26 cellular contexts compared by ENCODE assay signal in the genomic region with DNA sequence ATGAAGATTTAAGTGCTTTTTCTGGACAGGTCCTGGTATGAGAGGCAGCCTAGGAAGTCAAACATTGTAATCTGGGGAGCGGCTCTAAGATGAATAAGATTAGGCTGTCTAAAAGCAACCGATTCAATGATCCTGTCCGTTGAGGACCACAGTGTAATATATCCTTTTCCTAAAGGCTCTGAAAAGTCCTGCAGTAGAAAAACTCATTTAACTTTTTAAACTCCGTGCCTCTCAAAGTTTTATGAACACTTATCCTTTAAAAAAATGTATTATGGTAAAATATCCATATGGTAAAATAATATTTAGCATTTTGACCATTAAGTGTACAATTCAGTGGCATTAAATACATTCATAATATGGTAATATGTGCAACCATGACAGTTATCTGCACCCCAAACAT. TPM values are rescaled to one million over a fixed set of nuclear protein-coding genes. Genes with fewer than 3 reads are reported as not detected.
DNase-seq lines count a peak whose midpoint lies in the region; ATAC-seq, FAIRE-seq and TF ChIP-seq lines count a peak whose summit lies in the region.
"Had no signal": no experiment of that assay in that cellular context is flagged by ENCODE, and none has a peak within 500 bp of the region (broad histone marks: within the 10 kb centered on the region; RNA-seq: fewer than 3 reads in every experiment).

No MANE protein-coding gene starts in this region.

- H3K27me3 ChIP-seq in right atrium auricular region (no peaks in the 10 kb centered on the region), heart left ventricle (no peaks in the 10 kb centered on the region), endothelial cell of umbilical vein (ENCODE audit: control insufficient read depth in 2 of 2, insufficient read depth in 2 of 2, low read length in 2 of 2) (no peaks in the 10 kb centered on the region), trophoblast cell (ENCODE audit: insufficient read depth, low read length) (no peaks in the 10 kb centered on the region), uterus (no peaks in the 10 kb centered on the region), BE2C (no peaks in the 10 kb centered on the region)
- H3K27me3 ChIP-seq: sigmoid colon, stomach had no signal

- H3K9ac ChIP-seq in endothelial cell of umbilical vein (replicated peaks; ENCODE audit: extremely low read depth, insufficient read depth, low read length) (no peak overlapping the region), trophoblast cell (ENCODE audit: low read length) (no peak overlapping the region)

- H2BK120ac ChIP-seq in trophoblast cell (ENCODE audit: insufficient read depth, low read length, poor library complexity) = no peak overlapping the region

- no peak overlapping the region for H4K8ac ChIP-seq in trophoblast cell (ENCODE audit: low read depth, low read length)

- no peak overlapping the region for H2AK5ac ChIP-seq in trophoblast cell (ENCODE audit: low read length)

- no peaks in the 10 kb centered on the region for H3K9me1 ChIP-seq in endothelial cell of umbilical vein (replicated peaks; ENCODE audit: control insufficient read depth, extremely low read depth, insufficient read depth, low read length)

- CTCF ChIA-PET in endothelial cell of umbilical vein (lab: Charles Lee) = interaction anchor here (1.4 to 2.3 kb wide), 5 partner anchors 21 to 42 kb away, joined by 4 to 10 read pairs (median 5); partner anchors contain the start of gene ATOH8

- POLR2A ChIA-PET in endothelial cell of umbilical vein (lab: Charles Lee) = no interaction called here

- no peak overlapping the region for H3K4me3 ChIP-seq in right atrium auricular region
- no peak overlapping the region for H3K4me3 ChIP-seq in heart left ventricle
- H3K4me3 ChIP-seq in endothelial cell of umbilical vein (replicated peaks in 1 of 3; ENCODE audit: insufficient read depth in 1 of 3, low read depth in 1 of 3, low read length in 3 of 3) = no peak overlapping the region
- H3K4me3 ChIP-seq in trophoblast cell (ENCODE audit: low read depth, low read length) = no peak overlapping the region
- no peak overlapping the region for H3K4me3 ChIP-seq in uterus
- no peak overlapping the region for H3K4me3 ChIP-seq in BE2C (ENCODE audit: low read depth, low read length)
- H3K4me3 ChIP-seq: sigmoid colon, stomach had no signal

- H4K12ac ChIP-seq in trophoblast cell (ENCODE audit: low read depth, low read length) = no peak overlapping the region

- no peak overlapping the region for H3K4ac ChIP-seq in trophoblast cell (ENCODE audit: low read depth, low read length)

- intact Hi-C loops in heart left ventricle (cut with DNase I) = loop anchor here in 1 of 10 donors (2.0 kb wide), 1 partner anchor 21 kb away; no protein-coding TSS in a partner anchor
- intact Hi-C loops in endothelial cell of umbilical vein (cut with micrococcal nuclease) = loop anchor here (1.0 kb wide), 1 partner anchor 21 kb away; no protein-coding TSS in a partner anchor
- intact Hi-C loops in uterus (cut with DNase I; ENCODE audit: low total_unique reads) = no loop called here

- H3K36me3 ChIP-seq in right atrium auricular region = peaks cover 3% of the 10 kb centered on the region
- peaks cover 0 to 10% (median 0%) of the 10 kb centered on the region in 9 donors for H3K36me3 ChIP-seq in heart left ventricle
- H3K36me3 ChIP-seq in endothelial cell of umbilical vein (ENCODE audit: control insufficient read depth in 2 of 2, extremely low read depth in 1 of 2, insufficient read depth in 2 of 2, low read length in 2 of 2) = no peaks in the 10 kb centered on the region
- H3K36me3 ChIP-seq in trophoblast cell (ENCODE audit: control insufficient read depth in 1 of 2, insufficient read depth in 2 of 2, low read length in 2 of 2) = no peaks in the 10 kb centered on the region
- no peaks in the 10 kb centered on the region for H3K36me3 ChIP-seq in uterus
- no peaks in the 10 kb centered on the region for H3K36me3 ChIP-seq in BE2C
- H3K36me3 ChIP-seq: sigmoid colon had no signal

- no TSS peak for BruUV-seq in endothelial cell of umbilical vein (replicated peaks; lab: Mats Ljungman, UMichigan)

- dilution Hi-C loops in endothelial cell of umbilical vein (cut with MboI; ENCODE audit: extremely low pct_ligation_motif_present, low sequenced_read_pairs) = no loop called here

- no peak overlapping the region for H4K91ac ChIP-seq in trophoblast cell (ENCODE audit: low read depth, low read length)

- DNase-seq in right atrium auricular region (ENCODE audit: low spot score) (no peak), heart left ventricle (no peak), endothelial cell of umbilical vein (ENCODE audit: low read depth, low spot score) (no peak), trophoblast cell (peak; percentile 31 to 72), uterus (no peak), glomerular visceral epithelial cell (ENCODE audit: extremely low spot score) (no peak), BE2C (no peak)
- DNase-seq: activated CD4-positive, alpha-beta memory T cell treated with anti-CD3 and anti-CD28 coated beads for 36 hours; activated CD4-positive, CD25-positive, alpha-beta regulatory T cell treated with anti-CD3 and anti-CD28 coated beads, Interleukin-2, amount 50 U/mL, for 72 hours; activated T-cell treated with anti-CD3 and anti-CD28 coated beads, Interleukin-2, amount 50 U/mL, for 72 hours; Calu3; CD4-positive, CD25-positive, alpha-beta regulatory T cell; central memory CD4-positive, alpha-beta T cell; DMS79 treated with DMSO at 0.1 percent for 48 hours; endodermal cell; GDM1; HCEC 1CT; NK-92 treated with Interleukin-12 subunit alpha and Interleukin-12 subunit beta, amount 100 ng/mL, for 24 hours; stimulated activated CD4-positive, alpha-beta T cell treated with anti-CD3 and anti-CD28 coated beads, Interleukin-12 subunit alpha, Interleukin-12 subunit beta, amount 100 ng/mL, for 4 hours; stimulated activated CD4-positive, alpha-beta T cell treated with anti-CD3 and anti-CD28 coated beads, Interleukin-4, amount 100 ng/mL, for 1 hour; stomach had no signal

- H2AFZ ChIP-seq in endothelial cell of umbilical vein (ENCODE audit: low read depth, low read length) (no peak overlapping the region), trophoblast cell (ENCODE audit: insufficient read depth, low read length, poor library complexity) (no peak overlapping the region)

- no peak overlapping the region for H2BK12ac ChIP-seq in trophoblast cell (ENCODE audit: low read length)

- no peaks in the 10 kb centered on the region for H3K79me2 ChIP-seq in endothelial cell of umbilical vein (ENCODE audit: control insufficient read depth, insufficient read depth, low read length)
- H3K79me2 ChIP-seq in trophoblast cell (ENCODE audit: control insufficient read depth, insufficient read depth, low read length, poor library complexity) = no peaks in the 10 kb centered on the region

- H2BK5ac ChIP-seq in trophoblast cell (ENCODE audit: low read depth, low read length, poor library complexity) = no peak overlapping the region

- no peaks in the 10 kb centered on the region for H3K9me3 ChIP-seq in right atrium auricular region
- no peaks in the 10 kb centered on the region for H3K9me3 ChIP-seq in heart left ventricle
- H3K9me3 ChIP-seq in endothelial cell of umbilical vein (replicated peaks; ENCODE audit: control insufficient read depth, insufficient read depth, low read length) = no peaks in the 10 kb centered on the region
- peaks cover 3% of the 10 kb centered on the region for H3K9me3 ChIP-seq in trophoblast cell (ENCODE audit: insufficient read depth, low read depth, low read length)
- no peaks in the 10 kb centered on the region for H3K9me3 ChIP-seq in uterus
- no peaks in the 10 kb centered on the region for H3K9me3 ChIP-seq in BE2C
- H3K9me3 ChIP-seq: sigmoid colon, stomach had no signal

- H3K4me1 ChIP-seq in right atrium auricular region (peaks cover 0 to 82% of the 10 kb centered on the region in 2 donors), heart left ventricle (peaks cover 17 to 80% (median 64%) of the 10 kb centered on the region in 12 donors), endothelial cell of umbilical vein (ENCODE audit: control insufficient read depth, extremely low read depth, insufficient read depth, low read length) (peaks cover 25% of the 10 kb centered on the region), trophoblast cell (ENCODE audit: control insufficient read depth in 1 of 2, insufficient read depth in 2 of 2, low read length in 2 of 2) (peaks cover 4% of the 10 kb centered on the region in 2 experiments), uterus (peaks cover 5 to 42% of the 10 kb centered on the region in 2 donors), BE2C (peaks cover 7% of the 10 kb centered on the region)

- H3K27ac ChIP-seq in right atrium auricular region = peak overlapping the region; percentile 37 to 69
- H3K27ac ChIP-seq in heart left ventricle = peak overlapping the region in 2 of 12 donors; percentile 15 to 28
- no peak overlapping the region for H3K27ac ChIP-seq in endothelial cell of umbilical vein (ENCODE audit: insufficient read depth, low read depth, low read length)
- H3K27ac ChIP-seq in trophoblast cell (ENCODE audit: low read depth, low read length) = no peak overlapping the region
- peak overlapping the region; percentile 84 to 91 for H3K27ac ChIP-seq in uterus

- no peak overlapping the region for H3K23ac ChIP-seq in trophoblast cell (ENCODE audit: low read length)

- TF ChIP-seq CTCF in right atrium auricular region (IDR thresholded peaks at IDR 0.05) (no peak), heart left ventricle (IDR thresholded peaks at IDR 0.05) (no peak), endothelial cell of umbilical vein (IDR thresholded peaks at IDR 0.05; ENCODE audit: extremely low read depth in 1 of 2, insufficient read depth in 1 of 2, low read depth in 1 of 2, low read length in 2 of 2) (no peak), uterus (IDR thresholded peaks at IDR 0.05) (no peak), BE2C (IDR thresholded peaks at IDR 0.05; ENCODE audit: low read depth, low read length) (no peak)

- ATAC-seq in heart left ventricle (no peak), GM18858 (IDR thresholded peaks at IDR 0.05; ENCODE audit: unreplicated experiment) (no peak)
- ATAC-seq: activated T-cell treated with anti-CD3 and anti-CD28 coated beads, Interleukin-2, amount 50 U/mL, for 72 hours had no signal

- TF ChIP-seq POLR2A in heart left ventricle (IDR thresholded peaks at IDR 0.05) (no peak), endothelial cell of umbilical vein (IDR thresholded peaks at IDR 0.05; ENCODE audit: low read depth, low read length) (no peak), uterus (IDR thresholded peaks at IDR 0.05) (no peak)

- FAIRE-seq in endothelial cell of umbilical vein (lab: Jason Lieb, UNC) = peak; percentile 50
- FAIRE-seq: frontal cortex, TTC549 had no signal

- 65 to 85% (median 80%) methylated on average over 4 of the region's 4 CpGs for WGBS in heart left ventricle, 4 donors
- no CpG with 5 or more reads among the region's 4 CpGs for WGBS in trophoblast cell (ENCODE audit: extremely low coverage, insufficient coverage, insufficient read length)

- no peaks in the 10 kb centered on the region for H3K79me1 ChIP-seq in trophoblast cell (ENCODE audit: low read length)

- H4K20me1 ChIP-seq in endothelial cell of umbilical vein (replicated peaks; ENCODE audit: control insufficient read depth, extremely low read depth, insufficient read depth, low read length) = no peaks in the 10 kb centered on the region

- no peak overlapping the region for H3K18ac ChIP-seq in trophoblast cell (ENCODE audit: low read length)

- H3K14ac ChIP-seq in trophoblast cell (ENCODE audit: low read length) = no peak overlapping the region

- H3K4me2 ChIP-seq in endothelial cell of umbilical vein (ENCODE audit: insufficient read depth, low read length) (no peak overlapping the region), trophoblast cell (ENCODE audit: low read length) (no peak overlapping the region)

RNA-seq across cellular contexts. Expression of gene ATOH8, which starts 39.8 kb away (rescaled TPM):
- total RNA-seq in right atrium auricular region (100 to 1,000 TPM in 1 of 2 donors, 10 to 100 TPM in 1; 35.1 to 116 TPM), heart left ventricle (100 to 1,000 TPM in 1 of 9 donors, 10 to 100 TPM in 8; 11.8 to 103 (median 18.5) TPM), endothelial cell of umbilical vein (12.7 and 12.8 TPM in 2 replicates), uterus (10 to 100 TPM; 13.2 to 83.0 (median 45.3) TPM)
- polyA plus RNA-seq in heart left ventricle (10 to 100 TPM; 22.9 to 37.9 TPM), endothelial cell of umbilical vein (10.3 and 13.8 TPM in 2 replicates)
- 8.9 and 11.0 TPM in 2 replicates for polyA plus RNA-seq in endothelial cell of umbilical vein (2011; cell fraction: cytosol; rRNA removed)
- polyA plus RNA-seq in endothelial cell of umbilical vein (2011; cell fraction: nucleus; rRNA removed) = 9.6 and 9.7 TPM in 2 replicates
- 12.4 and 23.6 TPM in 2 replicates for polyA plus RNA-seq in endothelial cell of umbilical vein (2012)
- polyA minus RNA-seq in endothelial cell of umbilical vein = 10.8 and 11.7 TPM in 2 replicates
- 7.1 TPM for polyA minus RNA-seq in endothelial cell of umbilical vein (2011; cell fraction: cytosol; rRNA and poly(A)+ RNA removed)
- 11.9 and 15.4 TPM in 2 replicates for polyA minus RNA-seq in endothelial cell of umbilical vein (2011; cell fraction: nucleus; rRNA and poly(A)+ RNA removed)
- polyA plus RNA-seq in trophoblast cell (2013) = 1.8 and 2.0 TPM in 2 replicates
- polyA plus RNA-seq in BE2C (2012; ENCODE audit: insufficient read depth, insufficient read length, low read depth) = 1.0 TPM
- total RNA-seq: activated CD4-positive, alpha-beta memory T cell treated with anti-CD3 and anti-CD28 coated beads for 36 hours; activated T-cell treated with anti-CD3 and anti-CD28 coated beads, Interleukin-2, amount 50 U/mL, for 72 hours; CD4-positive, CD25-positive, alpha-beta regulatory T cell had no signal
- polyA plus RNA-seq: CD4-positive, CD25-positive, alpha-beta regulatory T cell; IgD-negative memory B cell had no signal

Comparison
In these comparisons a context has a peak if more than half of its experiments do, and no peak if none do; other contexts are left out.
1. DNase-seq: peak in trophoblast cell (2 of 2); none in right atrium auricular region (single experiment), heart left ventricle (0 of 5), endothelial cell of umbilical vein (single experiment), uterus (0 of 2), glomerular visceral epithelial cell (single experiment) and BE2C (single experiment).
2. H3K27ac ChIP-seq: peak in right atrium auricular region (2 of 2) and uterus (2 of 2); none in endothelial cell of umbilical vein (single experiment) and trophoblast cell (single experiment).